8 cellular contexts compared by ENCODE assay signal in genomic region chr17:64915244-64915643, GRCh38. TPM values are rescaled to one million over a fixed set of nuclear protein-coding genes. Genes with fewer than 3 reads are reported as not detected.
A peak's percentile ranks its signal among the peaks of the same experiment; 100 is the strongest.
DNase-seq lines count a peak whose midpoint lies in the region; ATAC-seq, FAIRE-seq and TF ChIP-seq lines count a peak whose summit lies in the region.
"Not testable (repeated sequence)": the region's sequence is repeated elsewhere in the genome, so short reads cannot be mapped to it uniquely, and the experiment has no call there.

No MANE protein-coding gene starts in this region.

- H3K4me3 ChIP-seq in GM12878, K562: not testable (repeated sequence)

- not testable (repeated sequence) for H3K4me1 Mint-ChIP-seq in CD4-positive, alpha-beta T cell (ENCODE audit: low read depth); activated T-cell treated with anti-CD3 and anti-CD28 coated beads, Interleukin-2, amount 50 U/mL, for 24 hours (ENCODE audit: low read depth); activated naive CD8-positive, alpha-beta T cell (ENCODE audit: low read depth); nephron; neural crest cell; stimulated activated naive B cell treated with anti-CD40 and anti-IgM and Interleukin-4, amounts not matched to agents 10 μg/mL and 1 μg/mL and 100 μg/mL, for 72 hours

- intact Hi-C loops in CD4-positive, alpha-beta T cell (cut with DNase I, micrococcal nuclease); GM12878 (cut with micrococcal nuclease; ENCODE audit: unreplicated experiment); K562 (cut with micrococcal nuclease): not testable (repeated sequence)

- H3K9me3 ChIP-seq in CD4-positive, alpha-beta T cell (ENCODE audit: control insufficient read depth, low read length); GM12878 (replicated peaks; ENCODE audit: control insufficient read depth, insufficient read depth, low read length); K562 (replicated peaks; ENCODE audit: control insufficient read depth, insufficient read depth, low read depth, low read length): not testable (repeated sequence)

- not testable (repeated sequence) for TF ChIP-seq EP300 in GM12878 (IDR thresholded peaks at IDR 0.05; ENCODE audit: borderline replicate concordance in 1 of 2, control insufficient read depth in 1 of 2, low read depth in 2 of 2, low read length in 2 of 2); K562 (IDR thresholded peaks at IDR 0.05; ENCODE audit: low read length)

- H3K79me2 ChIP-seq in GM12878 (ENCODE audit: control insufficient read depth, insufficient read depth, low read length); K562 (ENCODE audit: control insufficient read depth, insufficient read depth, low read length): not testable (repeated sequence)

- not testable (repeated sequence) for DNase-seq in CD4-positive, alpha-beta T cell; activated T-cell treated with anti-CD3 and anti-CD28 coated beads, Interleukin-2, amount 50 U/mL, for 24 hours; GM12878 (ENCODE audit: low read depth, low spot score); K562 (ENCODE audit: extremely low read depth in 1 of 4, low spot score in 3 of 4); neural crest cell (ENCODE audit: low read depth, low spot score); stimulated activated naive B cell treated with anti-CD40 and anti-IgM and Interleukin-4, amounts not matched to agents 10 μg/mL and 1 μg/mL and 100 μg/mL, for 72 hours

- not testable (repeated sequence) for H3K9ac ChIP-seq in GM12878 (ENCODE audit: control insufficient read depth, insufficient read depth, low read length); K562 (ENCODE audit: insufficient read depth in 1 of 2, low read depth in 2 of 2, low read length in 2 of 2)

- H3K27me3 Mint-ChIP-seq in CD4-positive, alpha-beta T cell; activated T-cell treated with anti-CD3 and anti-CD28 coated beads, Interleukin-2, amount 50 U/mL, for 24 hours; activated naive CD8-positive, alpha-beta T cell; nephron (ENCODE audit: low read depth); neural crest cell (ENCODE audit: low read depth); stimulated activated naive B cell treated with anti-CD40 and anti-IgM and Interleukin-4, amounts not matched to agents 10 μg/mL and 1 μg/mL and 100 μg/mL, for 72 hours: not testable (repeated sequence)

- POLR2A ChIA-PET in CD4-positive, alpha-beta T cell (lab: Charles Lee); GM12878 (lab: Charles Lee); K562 (lab: Yijun Ruan, JAX): not testable (repeated sequence)

- not testable (repeated sequence) for H3K27ac ChIP-seq in CD4-positive, alpha-beta T cell (ENCODE audit: low read depth, low read length); GM12878 (ENCODE audit: control insufficient read depth, insufficient read depth); K562 (ENCODE audit: extremely low read depth, low read depth, low read length)

- in situ Hi-C loops in GM12878 (cut with MboI); K562 (cut with MboI): not testable (repeated sequence)

- not testable (repeated sequence) for TF ChIP-seq POLR2A in GM12878 (IDR thresholded peaks at IDR 0.05; ENCODE audit: low read depth, low read length); K562 (conservative IDR thresholded peaks at IDR 0.05)

- not testable (repeated sequence) for H3K4me1 ChIP-seq in GM12878 (ENCODE audit: control insufficient read depth, insufficient read depth, low read length); K562 (replicated peaks in 1 of 2; ENCODE audit: control insufficient read depth in 2 of 2, insufficient read depth in 2 of 2, low read length in 2 of 2)

- not testable (repeated sequence) for H3K4me2 ChIP-seq in GM12878 (ENCODE audit: control insufficient read depth, insufficient read depth); K562 (ENCODE audit: insufficient read depth, low read length)

- not testable (repeated sequence) for H3K9me1 ChIP-seq in K562 (ENCODE audit: control insufficient read depth, insufficient read depth, low read length)

- H2AFZ ChIP-seq in GM12878 (ENCODE audit: control insufficient read depth, low read depth, low read length); K562 (ENCODE audit: low read depth, low read length): not testable (repeated sequence)

- RAD21 ChIA-PET in GM12878 (lab: Charles Lee; ENCODE audit: unreplicated experiment), result not testable (repeated sequence)

- SMC1A ChIA-PET in GM12878 (lab: Charles Lee; ENCODE audit: uncharacterized antibody, unreplicated experiment), result not testable (repeated sequence)

- 100% methylated on average over 1 of the region's 1 CpG for WGBS in GM12878 (ENCODE audit: insufficient coverage, insufficient replicate concordance, low lambda C conversion rate, missing lambda C conversion rate)
- 64% methylated on average over 1 of the region's 1 CpG for WGBS in K562 (ENCODE audit: insufficient coverage, low coverage, missing lambda C conversion rate)

- CTCF ChIA-PET in CD4-positive, alpha-beta T cell (lab: Charles Lee); GM12878 (lab: Yijun Ruan, JAX); K562 (lab: Yijun Ruan, JAX; ENCODE audit: low intra/inter-chr PET ratio): not testable (repeated sequence)

- not testable (repeated sequence) for H3K9me3 Mint-ChIP-seq in CD4-positive, alpha-beta T cell; activated T-cell treated with anti-CD3 and anti-CD28 coated beads, Interleukin-2, amount 50 U/mL, for 24 hours; activated naive CD8-positive, alpha-beta T cell (ENCODE audit: low read depth); nephron; neural crest cell; stimulated activated naive B cell treated with anti-CD40 and anti-IgM and Interleukin-4, amounts not matched to agents 10 μg/mL and 1 μg/mL and 100 μg/mL, for 72 hours

- TF ChIP-seq RAD21 in GM12878 (IDR thresholded peaks at IDR 0.05; ENCODE audit: insufficient read depth, low read depth, low read length); K562 (CRISPR knock-in tag; conservative IDR thresholded peaks at IDR 0.05 in 1 of 2, IDR thresholded peaks at IDR 0.05 in 1 of 2): not testable (repeated sequence)

- H3K27ac Mint-ChIP-seq in CD4-positive, alpha-beta T cell, result peak overlapping the region; percentile 36
- peak overlapping the region; percentile 9 for H3K27ac Mint-ChIP-seq in activated T-cell treated with anti-CD3 and anti-CD28 coated beads, Interleukin-2, amount 50 U/mL, for 24 hours
- peak overlapping the region; percentile 50 for H3K27ac Mint-ChIP-seq in activated naive CD8-positive, alpha-beta T cell
- not testable (repeated sequence) for H3K27ac Mint-ChIP-seq in nephron; neural crest cell (ENCODE audit: unreplicated experiment)
- peak overlapping the region; percentile 59 for H3K27ac Mint-ChIP-seq in stimulated activated naive B cell treated with anti-CD40 and anti-IgM and Interleukin-4, amounts not matched to agents 10 μg/mL and 1 μg/mL and 100 μg/mL, for 72 hours

- H3K36me3 Mint-ChIP-seq in CD4-positive, alpha-beta T cell (ENCODE audit: low read depth); activated T-cell treated with anti-CD3 and anti-CD28 coated beads, Interleukin-2, amount 50 U/mL, for 24 hours (ENCODE audit: low read depth); activated naive CD8-positive, alpha-beta T cell; nephron (ENCODE audit: low read depth); neural crest cell (ENCODE audit: low read depth); stimulated activated naive B cell treated with anti-CD40 and anti-IgM and Interleukin-4, amounts not matched to agents 10 μg/mL and 1 μg/mL and 100 μg/mL, for 72 hours: not testable (repeated sequence)

- ATAC-seq in CD4-positive, alpha-beta T cell (ENCODE audit: poor library complexity); GM12878; K562; stimulated activated naive B cell treated with anti-CD40 and anti-IgM and Interleukin-4, amounts not matched to agents 10 μg/mL and 1 μg/mL and 100 μg/mL, for 72 hours (replicated peaks): not testable (repeated sequence)

- not testable (repeated sequence) for H3K4me3 Mint-ChIP-seq in CD4-positive, alpha-beta T cell; activated T-cell treated with anti-CD3 and anti-CD28 coated beads, Interleukin-2, amount 50 U/mL, for 24 hours; activated naive CD8-positive, alpha-beta T cell; stimulated activated naive B cell treated with anti-CD40 and anti-IgM and Interleukin-4, amounts not matched to agents 10 μg/mL and 1 μg/mL and 100 μg/mL, for 72 hours
- H3K4me3 Mint-ChIP-seq in nephron, result peak overlapping the region; percentile 35 to 70 (median 52)
- peak overlapping the region; percentile 63 for H3K4me3 Mint-ChIP-seq in neural crest cell

- TF ChIP-seq CTCF in CD4-positive, alpha-beta T cell (IDR thresholded peaks at IDR 0.05); GM12878 (IDR thresholded peaks at IDR 0.05 in 2 of 3, conservative IDR thresholded peaks at IDR 0.05 in 1 of 3; ENCODE audit: control insufficient read depth in 2 of 3, extremely low read depth in 1 of 3, insufficient read depth in 1 of 3, low read depth in 3 of 3, low read length in 3 of 3); K562 (IDR thresholded peaks at IDR 0.05 in 2 of 3, conservative IDR thresholded peaks at IDR 0.05 in 1 of 3; ENCODE audit: insufficient read depth in 2 of 3, low read depth in 1 of 3, low read length in 3 of 3); nephron (IDR thresholded peaks at IDR 0.05; ENCODE audit: unreplicated experiment in 3 of 3); neural crest cell (conservative IDR thresholded peaks at IDR 0.05): not testable (repeated sequence)

- H3K36me3 ChIP-seq in GM12878 (ENCODE audit: control insufficient read depth in 2 of 2, insufficient read depth in 2 of 2, low read length in 1 of 2); K562 (ENCODE audit: control insufficient read depth, insufficient read depth, low read length): not testable (repeated sequence)

- BruUV-seq in GM12878 (replicated peaks; lab: Mats Ljungman, UMichigan); K562 (replicated peaks; lab: Mats Ljungman, UMichigan): not testable (repeated sequence)

- FAIRE-seq in GM12878 (lab: Jason Lieb, UNC); K562 (lab: Jason Lieb, UNC): not testable (repeated sequence)

- not testable (repeated sequence) for H4K20me1 ChIP-seq in GM12878 (ENCODE audit: control insufficient read depth, insufficient read depth); K562 (replicated peaks; ENCODE audit: control insufficient read depth, insufficient read depth, low read length)

- not testable (repeated sequence) for H3K27me3 ChIP-seq in CD4-positive, alpha-beta T cell (ENCODE audit: control insufficient read depth, insufficient read depth, low read length); GM12878 (replicated peaks in 1 of 2; ENCODE audit: control insufficient read depth in 2 of 2, insufficient read depth in 2 of 2, low read length in 1 of 2); K562 (ENCODE audit: control insufficient read depth in 2 of 2, insufficient read depth in 2 of 2, low read length in 2 of 2)

RNA-seq across cellular contexts. Expression of gene LRRC37A3, which starts 4.0 kb away (rescaled TPM):
- 1 to 10 TPM; 7.6 to 8.0 TPM for total RNA-seq in CD4-positive, alpha-beta T cell
- 74.7 and 84.4 TPM in 2 replicates for total RNA-seq in GM12878 (2013; cell fraction: nucleolus; rRNA removed)
- total RNA-seq in GM12878 (2014; rRNA removed) (3.2 and 4.2 TPM in 2 replicates), GM12878 (2014; rRNA removed; fragmentation: Illumina TruSeq; extraction: Trizol) (8.7 and 9.8 TPM in 2 replicates), GM12878 (2021) (7.9 and 10.0 TPM in 2 replicates), K562 (2014; rRNA removed) (2.4 and 2.7 TPM in 2 replicates), K562 (2014; rRNA removed; fragmentation: Illumina TruSeq; extraction: Trizol) (3.7 and 4.3 TPM in 2 replicates), K562 (2015; rRNA removed; fragmentation: Illumina TruSeq; extraction: Trizol) (4.6 and 5.4 TPM in 2 replicates), K562 (2021) (3.6 and 5.9 TPM in 2 replicates), neural crest cell (21.2 and 22.8 TPM in 2 replicates)
- polyA plus RNA-seq in GM12878 (2011; ENCODE audit: low read depth), result 3.3 TPM
- polyA plus RNA-seq in GM12878 (2011; rRNA removed) (4.3 and 7.9 TPM in 2 replicates), GM12878 (2014; fragmentation: Illumina TruSeq; extraction: Trizol) (1.9 and 2.5 TPM in 2 replicates), GM12878 (2014; fragmentation: Nextera tagmentation; extraction: Ambion mirVana) (under 1 TPM; 0.18 to 0.35 TPM), GM12878 (2014; rRNA removed) (1.5 and 4.8 TPM in 2 replicates), GM12878 (2016; fragmentation: Nextera tagmentation; extraction: Ambion mirVana) (1 to 10 TPM; 2.2 to 2.9 TPM), K562 (2011; rRNA removed) (1.9 and 2.2 TPM in 2 replicates), K562 (2014; fragmentation: Illumina TruSeq; extraction: Trizol) (1.1 and 1.5 TPM in 2 replicates), K562 (2014; fragmentation: Nextera tagmentation; extraction: Ambion mirVana) (under 1 TPM; 0.14 to 0.66 TPM), K562 (2014; rRNA removed) (2.0 and 4.2 TPM in 2 replicates)
- 2.9 and 4.1 TPM in 2 replicates for polyA plus RNA-seq in GM12878 (2011; cell fraction: cytosol; rRNA removed)
- polyA plus RNA-seq in GM12878 (2011; cell fraction: nucleus; rRNA removed), result 8.1 and 8.6 TPM in 2 replicates
- polyA plus RNA-seq in GM12878 (2012), result 2.7 and 3.5 TPM in 2 replicates
- 17.4 and 21.2 TPM in 2 replicates for polyA minus RNA-seq in GM12878 (2011; rRNA and poly(A)+ RNA removed)
- polyA minus RNA-seq in GM12878 (2011; cell fraction: cytosol; rRNA and poly(A)+ RNA removed), result 2.1 and 5.5 TPM in 2 replicates
- 22.5 and 33.1 TPM in 2 replicates for polyA minus RNA-seq in GM12878 (2011; cell fraction: nucleus; rRNA and poly(A)+ RNA removed)
- total RNA-seq in K562 (2011; cell fraction: chromatin; rRNA removed; ENCODE audit: low replicate concordance), result 41.7 and 83.3 TPM in 2 replicates
- 27.2 and 27.9 TPM in 2 replicates for total RNA-seq in K562 (2011; cell fraction: nucleolus; rRNA removed)
- 50.4 and 79.2 TPM in 2 replicates for total RNA-seq in K562 (2011; cell fraction: nucleoplasm; rRNA removed)
- 0.91 and 1.2 TPM in 2 replicates for polyA plus RNA-seq in K562 (2011; cell fraction: cytosol; rRNA removed)
- polyA plus RNA-seq in K562 (2011; cell fraction: nucleus; rRNA removed), result 3.4 and 4.8 TPM in 2 replicates
- 1.3 and 2.2 TPM in 2 replicates for polyA plus RNA-seq in K562 (2012)
- polyA minus RNA-seq in K562 (2011; rRNA and poly(A)+ RNA removed), result 14.2 and 17.4 TPM in 2 replicates
- 1.7 and 4.7 TPM in 2 replicates for polyA minus RNA-seq in K562 (2011; cell fraction: cytosol; rRNA and poly(A)+ RNA removed)
- polyA minus RNA-seq in K562 (2011; cell fraction: nucleus; rRNA and poly(A)+ RNA removed), result 7.4 and 15.3 TPM in 2 replicates
